ENCODE assay signal across 9 cellular contexts in genomic region chr3:39106281-39107055, GRCh38. TPM values are rescaled to one million over a fixed set of nuclear protein-coding genes. Genes with fewer than 3 reads are reported as not detected.
DNase-seq lines count a peak whose midpoint lies in the region; ATAC-seq and TF ChIP-seq lines count a peak whose summit lies in the region.
"Had no signal": no experiment of that assay in that cellular context is flagged by ENCODE, and none has a peak within 500 bp of the region (broad histone marks: within the 10 kb centered on the region; RNA-seq: fewer than 3 reads in every experiment).

No MANE protein-coding gene starts in this region.

- peak overlapping the region; percentile 53 to 67 for H3K27ac Mint-ChIP-seq in activated naive CD4-positive, alpha-beta T cell treated with anti-CD3 and anti-CD28 coated beads, Interleukin-2, amount 50 U/mL, for 72 hours

- CTCF ChIA-PET in HEK293T (lab: Yijun Ruan, JAX), result interaction anchor here (1.0 kb wide), 1 partner anchor 182 kb away, joined by 7 read pairs; no protein-coding TSS in a partner anchor

- DNase-seq in BE2C (no peak), HFF-Myc (ENCODE audit: extremely low read depth, low read depth) (no peak), spleen (no peak), germinal center (ENCODE audit: low spot score) (no peak), HEK293T (ENCODE audit: extremely low spot score) (no peak)
- peak in 1 of 2 donors; percentile 41 for DNase-seq in activated naive CD4-positive, alpha-beta T cell treated with anti-CD3 and anti-CD28 coated beads, Interleukin-2, amount 50 U/mL, for 72 hours (ENCODE audit: low spot score in 2 of 2)

- POLR2A ChIA-PET in HEK293T (lab: Yijun Ruan, JAX), result no interaction called here

- no peaks in the 10 kb centered on the region for H3K4me1 ChIP-seq in BE2C
- peaks cover 8% of the 10 kb centered on the region for H3K4me1 ChIP-seq in iPS-18a (ENCODE audit: control insufficient read depth, low read depth, low read length)
- peaks cover 12 to 76% (median 57%) of the 10 kb centered on the region in 6 donors for H3K4me1 ChIP-seq in spleen

- no peak for TF ChIP-seq POLR2A in spleen (IDR thresholded peaks at IDR 0.05)

- peak overlapping the region; percentile 65 for H3K9ac ChIP-seq in iPS-18a (ENCODE audit: low read length)

- TF ChIP-seq CTCF in BE2C (IDR thresholded peaks at IDR 0.05; ENCODE audit: low read depth, low read length) (no peak), HFF-Myc (IDR thresholded peaks at IDR 0.05; ENCODE audit: low read depth, low read length, missing control alignments) (no peak), spleen (IDR thresholded peaks at IDR 0.05 in 8 of 11, conservative IDR thresholded peaks at IDR 0.05 in 3 of 11) (no peak)

- intact Hi-C loops in spleen (cut with DNase I; ENCODE audit: low total_unique reads), result loop anchor here (10.0 kb wide), 1 partner anchor 188 kb away; no protein-coding TSS in a partner anchor

- H3K27me3 ChIP-seq in BE2C, result no peaks in the 10 kb centered on the region
- H3K27me3 ChIP-seq in iPS-18a (ENCODE audit: control insufficient read depth, insufficient read depth, low read length), result peaks cover 21% of the 10 kb centered on the region
- no peaks in the 10 kb centered on the region for H3K27me3 ChIP-seq in spleen (replicated peaks in 1 of 7)

- 11 to 12% (median 11%) methylated on average over 34 to 37 of the region's 37 CpGs for WGBS in spleen, 5 donors

- H3K9me3 Mint-ChIP-seq in activated naive CD4-positive, alpha-beta T cell treated with anti-CD3 and anti-CD28 coated beads, Interleukin-2, amount 50 U/mL, for 72 hours, result no peaks in the 10 kb centered on the region

- H3K4me3 ChIP-seq in BE2C (ENCODE audit: low read depth, low read length) (peak overlapping the region; percentile 79), HFF-Myc (replicated peaks; ENCODE audit: low read depth, low read length) (peak overlapping the region; percentile 93), iPS-18a (ENCODE audit: low read length) (peak overlapping the region; percentile 92), spleen (peak overlapping the region; percentile 74 to 97 (median 84))

- H3K36me3 ChIP-seq in BE2C (no peaks in the 10 kb centered on the region; the same call in 1 of the 2 replicates), iPS-18a (ENCODE audit: control insufficient read depth, low read depth, low read length) (no peaks in the 10 kb centered on the region), spleen (peaks cover 0 to 35% (median 0%) of the 10 kb centered on the region in 6 donors)

- H3K36me3 Mint-ChIP-seq in activated naive CD4-positive, alpha-beta T cell treated with anti-CD3 and anti-CD28 coated beads, Interleukin-2, amount 50 U/mL, for 72 hours, result peaks cover 0 to 5% of the 10 kb centered on the region in 2 donors

- H3K9me3 ChIP-seq in BE2C (no peaks in the 10 kb centered on the region), iPS-18a (ENCODE audit: control insufficient read depth, low read depth, low read length) (no peaks in the 10 kb centered on the region), spleen (no peaks in the 10 kb centered on the region)

- H3K27ac ChIP-seq in iPS-18a (ENCODE audit: low read length) (no peak overlapping the region), spleen (peak overlapping the region; percentile 82 to 94 (median 92))

- ATAC-seq in activated naive CD4-positive, alpha-beta T cell treated with anti-CD3 and anti-CD28 coated beads, Interleukin-2, amount 50 U/mL, for 72 hours, result no peak
- no peak for ATAC-seq in HG02973 (IDR thresholded peaks at IDR 0.05; ENCODE audit: unreplicated experiment)

TF ChIP-seq in HEK293T, 16 proteins besides CTCF, POLR2A, EP300 and RAD21:
- no peak for TF ChIP-seq TARDBP (IDR thresholded peaks at IDR 0.05)
- TF ChIP-seq ELF4 (IDR thresholded peaks at IDR 0.05), result no peak
- no peak for TF ChIP-seq SUZ12 (IDR thresholded peaks at IDR 0.05)
- TF ChIP-seq LEF1 (IDR thresholded peaks at IDR 0.05; ENCODE audit: borderline replicate concordance), result no peak
- TF ChIP-seq ZNF384 (IDR thresholded peaks at IDR 0.05), result no peak
- no peak for TF ChIP-seq FOXM1 (IDR thresholded peaks at IDR 0.05; ENCODE audit: borderline replicate concordance)
- TF ChIP-seq, protein P1, sequence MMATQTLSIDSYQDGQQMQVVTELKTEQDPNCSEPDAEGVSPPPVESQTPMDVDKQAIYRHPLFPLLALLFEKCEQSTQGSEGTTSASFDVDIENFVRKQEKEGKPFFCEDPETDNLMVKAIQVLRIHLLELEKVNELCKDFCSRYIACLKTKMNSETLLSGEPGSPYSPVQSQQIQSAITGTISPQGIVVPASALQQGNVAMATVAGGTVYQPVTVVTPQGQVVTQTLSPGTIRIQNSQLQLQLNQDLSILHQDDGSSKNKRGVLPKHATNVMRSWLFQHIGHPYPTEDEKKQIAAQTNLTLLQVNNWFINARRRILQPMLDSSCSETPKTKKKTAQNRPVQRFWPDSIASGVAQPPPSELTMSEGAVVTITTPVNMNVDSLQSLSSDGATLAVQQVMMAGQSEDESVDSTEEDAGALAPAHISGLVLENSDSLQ (IDR thresholded peaks at IDR 0.05), result no peak
- TF ChIP-seq L3MBTL2 (conservative IDR thresholded peaks at IDR 0.05), result no peak
- no peak for TF ChIP-seq SP1 (IDR thresholded peaks at IDR 0.05)
- TF ChIP-seq HDGF (IDR thresholded peaks at IDR 0.05; ENCODE audit: borderline replicate concordance), result no peak
- no peak for TF ChIP-seq FOXA1 (IDR thresholded peaks at IDR 0.05)
- TF ChIP-seq CTBP1 (IDR thresholded peaks at IDR 0.05; ENCODE audit: borderline replicate concordance), result no peak
- no peak for TF ChIP-seq BHLHE40 (IDR thresholded peaks at IDR 0.05; ENCODE audit: borderline replicate concordance)

RNA-seq across cellular contexts. Expression of gene GORASP1, which starts 1.0 kb away (rescaled TPM):
- 65.7 TPM for polyA plus RNA-seq in BE2C (2012; ENCODE audit: insufficient read depth, insufficient read length, low read depth)
- total RNA-seq in activated naive CD4-positive, alpha-beta T cell treated with anti-CD3 and anti-CD28 coated beads, Interleukin-2, amount 50 U/mL, for 72 hours, result 10 to 100 TPM; 19.0 to 22.7 TPM
- 10 to 100 TPM; 47.3 to 74.5 (median 65.5) TPM for total RNA-seq in spleen
- polyA plus RNA-seq in spleen, result 10 to 100 TPM; 20.6 to 35.5 (median 26.3) TPM

RNA-seq across cellular contexts. Expression of gene TTC21A, which starts 1.0 kb away (rescaled TPM):
- 4.8 TPM for polyA plus RNA-seq in BE2C (2012; ENCODE audit: insufficient read depth, insufficient read length, low read depth)
- total RNA-seq in activated naive CD4-positive, alpha-beta T cell treated with anti-CD3 and anti-CD28 coated beads, Interleukin-2, amount 50 U/mL, for 72 hours, result 1 to 10 TPM; 1.6 to 2.5 TPM
- 10 to 100 TPM; 11.6 to 17.5 (median 13.2) TPM for total RNA-seq in spleen
- 10 to 100 TPM; 15.2 to 34.3 (median 18.6) TPM for polyA plus RNA-seq in spleen

RNA-seq across cellular contexts. Expression of gene CSRNP1, which starts 46.9 kb away (rescaled TPM):
- 36.7 TPM for polyA plus RNA-seq in BE2C (2012; ENCODE audit: insufficient read depth, insufficient read length, low read depth)
- 10 to 100 TPM; 72.9 to 87.1 TPM for total RNA-seq in activated naive CD4-positive, alpha-beta T cell treated with anti-CD3 and anti-CD28 coated beads, Interleukin-2, amount 50 U/mL, for 72 hours
- total RNA-seq in spleen, result 10 to 100 TPM; 18.2 to 57.0 (median 34.6) TPM
- polyA plus RNA-seq in spleen, result 10 to 100 TPM in 2 of 3 donors, 1 to 10 TPM in 1; 7.1 to 15.1 (median 10.2) TPM

RNA-seq across cellular contexts. Expression of gene WDR48, which starts 54.7 kb away (rescaled TPM):
- 7.5 TPM for polyA plus RNA-seq in BE2C (2012; ENCODE audit: insufficient read depth, insufficient read length, low read depth)
- 10 to 100 TPM; 39.2 to 51.8 TPM for total RNA-seq in activated naive CD4-positive, alpha-beta T cell treated with anti-CD3 and anti-CD28 coated beads, Interleukin-2, amount 50 U/mL, for 72 hours
- total RNA-seq in spleen, result 10 to 100 TPM; 32.7 to 45.0 (median 36.9) TPM
- polyA plus RNA-seq in spleen, result 10 to 100 TPM; 11.1 to 13.4 (median 12.7) TPM

RNA-seq across cellular contexts. Expression of gene SCN11A, which starts 54.7 kb away (rescaled TPM):
- not detected for polyA plus RNA-seq in BE2C (2012; ENCODE audit: insufficient read depth, insufficient read length, low read depth)
- under 1 TPM; 0.09 to 0.21 TPM for total RNA-seq in activated naive CD4-positive, alpha-beta T cell treated with anti-CD3 and anti-CD28 coated beads, Interleukin-2, amount 50 U/mL, for 72 hours
- total RNA-seq in spleen, result 1 to 10 TPM in 6 of 7 donors, under 1 TPM in 1; 0.65 to 6.0 (median 3.4) TPM
- 1 to 10 TPM in 2 of 3 donors, under 1 TPM in 1; 0.26 to 2.6 (median 1.5) TPM for polyA plus RNA-seq in spleen
- total RNA-seq: HT1080 had no signal
